8 cellular contexts compared by ENCODE assay signal in genomic region chr9:128361296-128361980, GRCh38. TPM values are rescaled to one million over a fixed set of nuclear protein-coding genes. Genes with fewer than 3 reads are reported as not detected.
A peak's percentile ranks its signal among the peaks of the same experiment; 100 is the strongest.
DNase-seq lines count a peak whose midpoint lies in the region; ATAC-seq and TF ChIP-seq lines count a peak whose summit lies in the region.

No MANE protein-coding gene starts in this region.

- peak overlapping the region; percentile 67 for H3K27ac Mint-ChIP-seq in T-helper 1 cell treated with Interleukin-12 subunit alpha and Interleukin-12 subunit beta and Interleukin-4 antibody, amounts not matched to agents 30 μg/mL and 1 μg/mL, for 36 hours
- peak overlapping the region; percentile 60 for H3K27ac Mint-ChIP-seq in activated CD8-positive, alpha-beta T cell treated with anti-CD3 and anti-CD28 coated beads, Interleukin-2, amount 10 ng/mL, durations not matched to agents 7 days and 5 days
- H3K27ac Mint-ChIP-seq in immature natural killer cell: peak overlapping the region in 2 of 6 donors; percentile 11 to 76

- no peaks in the 10 kb centered on the region for H3K36me3 Mint-ChIP-seq in T-helper 1 cell treated with Interleukin-12 subunit alpha and Interleukin-12 subunit beta and Interleukin-4 antibody, amounts not matched to agents 30 μg/mL and 1 μg/mL, for 36 hours (ENCODE audit: low read depth)
- H3K36me3 Mint-ChIP-seq in activated CD8-positive, alpha-beta T cell treated with anti-CD3 and anti-CD28 coated beads, Interleukin-2, amount 10 ng/mL, durations not matched to agents 7 days and 5 days (ENCODE audit: low read depth): no peaks in the 10 kb centered on the region
- no peaks in the 10 kb centered on the region for H3K36me3 Mint-ChIP-seq in immature natural killer cell

- no peaks in the 10 kb centered on the region for H3K9me3 ChIP-seq in stomach

- H3K4me1 Mint-ChIP-seq in T-helper 1 cell treated with Interleukin-12 subunit alpha and Interleukin-12 subunit beta and Interleukin-4 antibody, amounts not matched to agents 30 μg/mL and 1 μg/mL, for 36 hours (ENCODE audit: low read depth): peaks cover 11% of the 10 kb centered on the region
- peaks cover 28% of the 10 kb centered on the region for H3K4me1 Mint-ChIP-seq in activated CD8-positive, alpha-beta T cell treated with anti-CD3 and anti-CD28 coated beads, Interleukin-2, amount 10 ng/mL, durations not matched to agents 7 days and 5 days (ENCODE audit: low read depth)
- peaks cover 6 to 13% of the 10 kb centered on the region in 2 donors for H3K4me1 Mint-ChIP-seq in immature natural killer cell

- POLR2A ChIA-PET in activated CD8-positive, alpha-beta T cell treated with anti-CD3 and anti-CD28 coated beads, Interleukin-2, amount 10 ng/mL, durations not matched to agents 7 days and 5 days (lab: Charles Lee): interaction anchor here (0.8 to 3.4 kb wide), 3 partner anchors 9 to 189 kb away, joined by 3 to 12 read pairs (median 6); partner anchors contain the start of gene URM1

- CTCF ChIA-PET in activated CD8-positive, alpha-beta T cell treated with anti-CD3 and anti-CD28 coated beads, Interleukin-2, amount 10 ng/mL, durations not matched to agents 7 days and 5 days (lab: Charles Lee): interaction anchor here (1.0 to 4.6 kb wide), 27 partner anchors 8 to 242 kb away, joined by 3 to 67 read pairs (median 5); partner anchors contain the start of genes CERCAM, SLC27A4 and URM1

- DNase-seq in T-helper 1 cell: no peak
- no peak for DNase-seq in activated CD8-positive, alpha-beta T cell treated with anti-CD3 and anti-CD28 coated beads, Interleukin-2, amount 10 ng/mL, durations not matched to agents 7 days and 5 days
- DNase-seq in immature natural killer cell: no peak
- no peak for DNase-seq in stomach

- H3K4me3 ChIP-seq in stomach: peak overlapping the region; percentile 43 to 52 (median 46)

- H3K4me1 ChIP-seq in stomach: peaks cover 21 to 27% (median 24%) of the 10 kb centered on the region in 4 donors

- peak overlapping the region in 4 of 5 donors; percentile 2 to 72 (median 61) for H3K27ac ChIP-seq in stomach

- no peak for TF ChIP-seq EP300 in stomach (IDR thresholded peaks at IDR 0.05)

- no peak for TF ChIP-seq CTCF in stomach (IDR thresholded peaks at IDR 0.05)

- peaks cover 0 to 38% (median 25%) of the 10 kb centered on the region in 4 donors for H3K36me3 ChIP-seq in stomach

- H3K27me3 Mint-ChIP-seq in T-helper 1 cell treated with Interleukin-12 subunit alpha and Interleukin-12 subunit beta and Interleukin-4 antibody, amounts not matched to agents 30 μg/mL and 1 μg/mL, for 36 hours (ENCODE audit: low read depth): no peaks in the 10 kb centered on the region
- no peaks in the 10 kb centered on the region for H3K27me3 Mint-ChIP-seq in activated CD8-positive, alpha-beta T cell treated with anti-CD3 and anti-CD28 coated beads, Interleukin-2, amount 10 ng/mL, durations not matched to agents 7 days and 5 days (ENCODE audit: low read depth)
- H3K27me3 Mint-ChIP-seq in immature natural killer cell (ENCODE audit: low read depth in 3 of 3): peaks cover 1 to 5% (median 3%) of the 10 kb centered on the region in 3 donors

- peak overlapping the region; percentile 78 for H3K4me3 Mint-ChIP-seq in T-helper 1 cell treated with Interleukin-12 subunit alpha and Interleukin-12 subunit beta and Interleukin-4 antibody, amounts not matched to agents 30 μg/mL and 1 μg/mL, for 36 hours
- H3K4me3 Mint-ChIP-seq in activated CD8-positive, alpha-beta T cell treated with anti-CD3 and anti-CD28 coated beads, Interleukin-2, amount 10 ng/mL, durations not matched to agents 7 days and 5 days: peak overlapping the region; percentile 66
- peak overlapping the region; percentile 39 to 78 (median 56) for H3K4me3 Mint-ChIP-seq in immature natural killer cell

- ATAC-seq in activated CD8-positive, alpha-beta T cell treated with anti-CD3 and anti-CD28 coated beads, Interleukin-2, amount 10 ng/mL, durations not matched to agents 7 days and 5 days: no peak
- no peak for ATAC-seq in HG03565 (IDR thresholded peaks at IDR 0.05; ENCODE audit: unreplicated experiment)
- ATAC-seq in HG03097 (IDR thresholded peaks at IDR 0.05; ENCODE audit: low FRiP score, unreplicated experiment): no peak
- ATAC-seq in GM18909 (IDR thresholded peaks at IDR 0.05; ENCODE audit: poor library complexity, unreplicated experiment): no peak

- intact Hi-C loops in stomach (cut with DNase I; ENCODE audit: low total_unique reads): no loop called here

- no peak for TF ChIP-seq POLR2A in stomach (IDR thresholded peaks at IDR 0.05)

- no peaks in the 10 kb centered on the region for H3K9me3 Mint-ChIP-seq in T-helper 1 cell treated with Interleukin-12 subunit alpha and Interleukin-12 subunit beta and Interleukin-4 antibody, amounts not matched to agents 30 μg/mL and 1 μg/mL, for 36 hours
- H3K9me3 Mint-ChIP-seq in activated CD8-positive, alpha-beta T cell treated with anti-CD3 and anti-CD28 coated beads, Interleukin-2, amount 10 ng/mL, durations not matched to agents 7 days and 5 days (ENCODE audit: insufficient read depth): no peaks in the 10 kb centered on the region
- no peaks in the 10 kb centered on the region for H3K9me3 Mint-ChIP-seq in immature natural killer cell

- no peaks in the 10 kb centered on the region for H3K27me3 ChIP-seq in stomach

- WGBS in stomach, 5 donors: 42 to 52% (median 49%) methylated on average over 12 to 14 of the region's 14 CpGs

RNA-seq across cellular contexts. Expression of gene URM1, which starts 9.7 kb away (rescaled TPM):
- 10 to 100 TPM; 78.9 to 79.9 TPM for total RNA-seq in activated CD8-positive, alpha-beta T cell treated with anti-CD3 and anti-CD28 coated beads, Interleukin-2, amount 10 ng/mL, durations not matched to agents 7 days and 5 days
- polyA plus RNA-seq in immature natural killer cell (10 to 100 TPM; 52.6 to 70.1 (median 61.5) TPM), stomach (10 to 100 TPM; 41.0 to 59.3 (median 49.7) TPM)
- total RNA-seq in stomach: 10 to 100 TPM in 3 of 5 donors, 1 to 10 TPM in 1, under 1 TPM in 1; 0.58 to 28.3 (median 10.1) TPM

RNA-seq across cellular contexts. Expression of gene SLC27A4, which starts 21.1 kb away (rescaled TPM):
- 10 to 100 TPM; 19.0 to 21.7 TPM for total RNA-seq in activated CD8-positive, alpha-beta T cell treated with anti-CD3 and anti-CD28 coated beads, Interleukin-2, amount 10 ng/mL, durations not matched to agents 7 days and 5 days
- polyA plus RNA-seq in immature natural killer cell (10 to 100 TPM in 1 of 3 donors, 1 to 10 TPM in 2; 5.9 to 12.7 (median 7.4) TPM), stomach (10 to 100 TPM in 2 of 3 donors, 1 to 10 TPM in 1; 6.0 to 21.4 (median 20.1) TPM)
- total RNA-seq in stomach: 100 to 1,000 TPM in 1 of 5 donors, 10 to 100 TPM in 3, 1 to 10 TPM in 1; 9.0 to 200 (median 24.1) TPM

RNA-seq across cellular contexts. Expression of gene COQ4, which starts 38.8 kb away (rescaled TPM):
- total RNA-seq in activated CD8-positive, alpha-beta T cell treated with anti-CD3 and anti-CD28 coated beads, Interleukin-2, amount 10 ng/mL, durations not matched to agents 7 days and 5 days: 10 to 100 TPM; 31.8 to 34.9 TPM
- 10 to 100 TPM; 34.1 to 52.3 (median 44.1) TPM for polyA plus RNA-seq in immature natural killer cell
- total RNA-seq in stomach: 100 to 1,000 TPM in 1 of 5 donors, 10 to 100 TPM in 4; 10.5 to 156 (median 55.9) TPM
- 10 to 100 TPM; 56.8 to 92.4 (median 70.5) TPM for polyA plus RNA-seq in stomach

RNA-seq across cellular contexts. Expression of gene TRUB2, which starts 39.2 kb away (rescaled TPM):
- total RNA-seq in activated CD8-positive, alpha-beta T cell treated with anti-CD3 and anti-CD28 coated beads, Interleukin-2, amount 10 ng/mL, durations not matched to agents 7 days and 5 days: 10 to 100 TPM; 25.5 to 27.7 TPM
- polyA plus RNA-seq in immature natural killer cell (10 to 100 TPM; 19.9 to 32.0 (median 25.7) TPM), stomach (10 to 100 TPM; 11.9 to 15.6 (median 15.3) TPM)
- total RNA-seq in stomach: 10 to 100 TPM in 2 of 5 donors, 1 to 10 TPM in 3; 4.9 to 15.9 (median 7.6) TPM

RNA-seq across cellular contexts. Expression of gene CERCAM, which starts 59.2 kb away (rescaled TPM):
- total RNA-seq in activated CD8-positive, alpha-beta T cell treated with anti-CD3 and anti-CD28 coated beads, Interleukin-2, amount 10 ng/mL, durations not matched to agents 7 days and 5 days: 1 to 10 TPM; 3.9 to 4.2 TPM
- 10 to 100 TPM in 2 of 3 donors, 1 to 10 TPM in 1; 9.1 to 20.7 (median 10.2) TPM for polyA plus RNA-seq in immature natural killer cell
- total RNA-seq in stomach: 10 to 100 TPM in 4 of 5 donors, 1 to 10 TPM in 1; 5.5 to 22.8 (median 13.9) TPM
- polyA plus RNA-seq in stomach: 10 to 100 TPM in 2 of 3 donors, 1 to 10 TPM in 1; 6.3 to 12.1 (median 10.6) TPM
